ENCODE assay signal across 8 cellular contexts in the genomic region with DNA sequence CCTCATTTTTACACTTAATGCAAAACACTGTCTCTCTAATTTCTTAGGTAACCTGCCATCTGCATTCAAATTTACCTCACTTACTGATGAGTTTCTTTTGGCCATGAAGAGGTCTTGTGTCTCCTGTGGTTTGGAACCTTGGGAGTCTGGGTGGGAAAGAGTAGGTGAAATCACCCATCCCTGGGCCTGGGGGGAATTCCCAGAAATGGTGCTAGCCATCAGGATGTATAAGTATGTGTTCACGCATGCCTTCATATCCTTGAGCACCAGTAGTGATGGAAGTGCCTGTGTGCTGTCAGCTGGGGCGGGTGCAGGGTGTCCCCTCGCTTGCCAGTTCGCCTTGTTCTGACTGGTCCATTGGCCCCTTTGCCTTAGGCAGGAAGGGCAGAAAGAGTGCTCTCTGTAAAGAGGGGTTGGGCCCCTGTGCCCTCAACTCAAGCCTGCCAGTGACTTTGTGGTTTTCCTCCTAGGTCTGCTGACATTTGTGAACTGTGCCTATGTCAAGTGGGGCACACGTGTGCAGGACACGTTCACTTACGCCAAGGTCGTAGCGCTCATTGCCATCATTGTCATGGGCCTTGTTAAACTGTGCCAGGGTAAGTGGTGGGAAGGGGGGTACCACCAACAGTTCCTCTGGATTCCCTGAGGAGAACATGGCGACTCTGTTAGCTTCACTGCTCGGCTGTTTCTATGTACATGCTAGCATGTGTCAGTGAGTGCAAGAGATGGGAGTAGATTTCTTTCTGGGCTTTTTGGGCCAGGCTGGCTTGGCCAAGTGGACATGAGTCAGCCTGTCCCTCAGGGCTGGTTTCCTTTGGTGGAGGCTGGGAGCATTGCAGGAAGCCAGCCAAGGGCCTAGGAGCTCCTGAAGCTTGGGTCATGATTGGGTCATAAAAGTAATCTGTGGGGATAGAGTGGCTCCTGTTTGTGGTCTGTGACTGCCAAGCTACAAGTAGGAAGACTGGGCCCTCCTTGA. TPM values are rescaled to one million over a fixed set of nuclear protein-coding genes. Genes with fewer than 3 reads are reported as not detected.
A peak's percentile ranks its signal among the peaks of the same experiment; 100 is the strongest.
DNase-seq lines count a peak whose midpoint lies in the region; ATAC-seq and TF ChIP-seq lines count a peak whose summit lies in the region.

No MANE protein-coding gene starts in this region.

- no peak for TF ChIP-seq POLR2A in transverse colon (IDR thresholded peaks at IDR 0.05)

- H3K9me3 Mint-ChIP-seq in activated naive CD4-positive, alpha-beta T cell treated with anti-CD3 and anti-CD28 coated beads, Interleukin-2, amount 10 ng/mL, durations not matched to agents 7 days and 5 days: no peaks in the 10 kb centered on the region
- no peaks in the 10 kb centered on the region for H3K9me3 Mint-ChIP-seq in type B pancreatic cell

- no peak for TF ChIP-seq CTCF in right atrium auricular region (IDR thresholded peaks at IDR 0.05)
- no peak for TF ChIP-seq CTCF in transverse colon (IDR thresholded peaks at IDR 0.05)
- no peak for TF ChIP-seq CTCF in type B pancreatic cell (conservative IDR thresholded peaks at IDR 0.05)

- H3K27ac ChIP-seq in right atrium auricular region (peak overlapping the region; percentile 54 to 62), transverse colon (peak overlapping the region in 3 of 4 donors; percentile 3 to 26 (median 20))

- peaks cover 95% of the 10 kb centered on the region for H3K4me1 Mint-ChIP-seq in activated naive CD4-positive, alpha-beta T cell treated with anti-CD3 and anti-CD28 coated beads, Interleukin-2, amount 10 ng/mL, durations not matched to agents 7 days and 5 days
- H3K4me1 Mint-ChIP-seq in type B pancreatic cell (ENCODE audit: unreplicated experiment): peaks cover 13% of the 10 kb centered on the region

- H3K27me3 ChIP-seq in right atrium auricular region: no peaks in the 10 kb centered on the region
- no peaks in the 10 kb centered on the region for H3K27me3 ChIP-seq in transverse colon

- no peaks in the 10 kb centered on the region for H3K27me3 Mint-ChIP-seq in activated naive CD4-positive, alpha-beta T cell treated with anti-CD3 and anti-CD28 coated beads, Interleukin-2, amount 10 ng/mL, durations not matched to agents 7 days and 5 days
- no peaks in the 10 kb centered on the region for H3K27me3 Mint-ChIP-seq in type B pancreatic cell

- H3K9me3 ChIP-seq in right atrium auricular region: no peaks in the 10 kb centered on the region
- no peaks in the 10 kb centered on the region for H3K9me3 ChIP-seq in transverse colon

- no peak for TF ChIP-seq EP300 in transverse colon (IDR thresholded peaks at IDR 0.05; ENCODE audit: low read depth)

- intact Hi-C loops in transverse colon (cut with DNase I; ENCODE audit: low total_unique reads): no loop called here

- ATAC-seq in GM19324 (IDR thresholded peaks at IDR 0.05; ENCODE audit: low FRiP score, unreplicated experiment) (no peak), GM21723 (IDR thresholded peaks at IDR 0.05; ENCODE audit: unreplicated experiment) (no peak)

- CTCF ChIA-PET in activated naive CD4-positive, alpha-beta T cell treated with anti-CD3 and anti-CD28 coated beads, Interleukin-2, amount 10 ng/mL, durations not matched to agents 7 days and 5 days (lab: Charles Lee): interaction anchor here (1.0 to 4.0 kb wide), 5 partner anchors 12 to 41 kb away, joined by 3 to 58 read pairs (median 5); partner anchors contain the start of genes PRMT7, SLC7A6 and SLC7A6OS

- in situ Hi-C loops in transverse colon (cut with MboI; ENCODE audit: low pct_ligation_motif_present in 1 of 4, low pct_unique_long_range_greater_than_20kb in 1 of 4, low sequenced_read_pairs in 3 of 4): no loop called here

- H3K36me3 ChIP-seq in right atrium auricular region (peaks cover 52% of the 10 kb centered on the region), transverse colon (peaks cover 0 to 15% (median 8%) of the 10 kb centered on the region in 4 donors)

- peaks cover 0 to 76% of the 10 kb centered on the region in 2 donors for H3K4me1 ChIP-seq in right atrium auricular region
- peaks cover 7 to 61% (median 10%) of the 10 kb centered on the region in 4 donors for H3K4me1 ChIP-seq in transverse colon

- peak overlapping the region; percentile 73 for H3K4me3 Mint-ChIP-seq in activated naive CD4-positive, alpha-beta T cell treated with anti-CD3 and anti-CD28 coated beads, Interleukin-2, amount 10 ng/mL, durations not matched to agents 7 days and 5 days
- no peak overlapping the region for H3K4me3 Mint-ChIP-seq in type B pancreatic cell

- peak; percentile 30 for DNase-seq in activated CD4-positive, alpha-beta T cell treated with anti-CD3 and anti-CD28 coated beads for 4 hours
- DNase-seq in activated CD4-positive, alpha-beta T cell treated with anti-CD3 and anti-CD28 coated beads, Interleukin-2, amount 50 U/mL, for 4 hours: no peak
- peak; percentile 60 for DNase-seq in activated naive CD4-positive, alpha-beta T cell treated with anti-CD3 and anti-CD28 coated beads, Interleukin-2, amount 10 ng/mL, durations not matched to agents 7 days and 5 days
- DNase-seq in right atrium auricular region (ENCODE audit: low spot score): peak; percentile 79
- DNase-seq in transverse colon: no peak
- DNase-seq in type B pancreatic cell (ENCODE audit: extremely low spot score, unreplicated experiment): no peak

- peaks cover 75% of the 10 kb centered on the region for H3K36me3 Mint-ChIP-seq in activated naive CD4-positive, alpha-beta T cell treated with anti-CD3 and anti-CD28 coated beads, Interleukin-2, amount 10 ng/mL, durations not matched to agents 7 days and 5 days
- H3K36me3 Mint-ChIP-seq in type B pancreatic cell: peaks cover 21% of the 10 kb centered on the region

- H3K4me3 ChIP-seq in right atrium auricular region (no peak overlapping the region), transverse colon (no peak overlapping the region)

- WGBS in transverse colon (ENCODE audit: low coverage in 1 of 2), 2 donors: 87% methylated on average over 11 of the region's 11 CpGs; no CpG with 5 or more reads in 1 of the 2 donors

- H3K27ac Mint-ChIP-seq in activated naive CD4-positive, alpha-beta T cell treated with anti-CD3 and anti-CD28 coated beads, Interleukin-2, amount 10 ng/mL, durations not matched to agents 7 days and 5 days: peak overlapping the region; percentile 86
- no peak overlapping the region for H3K27ac Mint-ChIP-seq in type B pancreatic cell

RNA-seq across cellular contexts. Expression of gene SLC7A6OS, which starts 23.2 kb away (rescaled TPM):
- total RNA-seq in right atrium auricular region (1 to 10 TPM; 6.8 to 8.6 TPM), transverse colon (10 to 100 TPM in 3 of 4 donors, 1 to 10 TPM in 1; 7.8 to 49.0 (median 15.3) TPM), type B pancreatic cell (ENCODE audit: low replicate concordance) (17.3 and 21.7 TPM in 2 replicates)

RNA-seq across cellular contexts. Expression of gene SLC7A6, which starts 23.2 kb away (rescaled TPM):
- total RNA-seq in right atrium auricular region: 10 to 100 TPM; 28.9 to 51.0 TPM
- total RNA-seq in transverse colon: 100 to 1,000 TPM in 1 of 4 donors, 10 to 100 TPM in 3; 20.6 to 145 (median 31.4) TPM
- total RNA-seq in type B pancreatic cell (ENCODE audit: low replicate concordance): 41.1 and 47.3 TPM in 2 replicates

RNA-seq across cellular contexts. Expression of gene PRMT7, which starts 23.3 kb away (rescaled TPM):
- total RNA-seq in right atrium auricular region (10 to 100 TPM; 24.5 to 35.7 TPM), transverse colon (100 to 1,000 TPM in 1 of 4 donors, 10 to 100 TPM in 3; 20.6 to 115 (median 38.5) TPM), type B pancreatic cell (ENCODE audit: low replicate concordance) (39.1 and 66.9 TPM in 2 replicates)

RNA-seq across cellular contexts. Expression of gene PLA2G15, which starts 42.4 kb away (rescaled TPM):
- total RNA-seq in right atrium auricular region: 10 to 100 TPM; 28.3 to 29.1 TPM
- total RNA-seq in transverse colon: 10 to 100 TPM in 3 of 4 donors, 1 to 10 TPM in 1; 9.6 to 18.2 (median 15.0) TPM
- total RNA-seq in type B pancreatic cell (ENCODE audit: low replicate concordance): 20.1 and 22.1 TPM in 2 replicates

RNA-seq across cellular contexts. Expression of gene ESRP2, which starts 51.6 kb away (rescaled TPM):
- total RNA-seq in right atrium auricular region (1 to 10 TPM in 1 of 2 donors, under 1 TPM in 1; 0.59 to 1.2 TPM), transverse colon (10 to 100 TPM; 61.3 to 87.5 (median 77.2) TPM), type B pancreatic cell (ENCODE audit: low replicate concordance) (65.6 and 150 TPM in 2 replicates)

Comparison
In these comparisons a context has a peak if more than half of its experiments do, and no peak if none do; other contexts are left out.
1. DNase-seq: peak in activated CD4-positive, alpha-beta T cell treated with anti-CD3 and anti-CD28 coated beads for 4 hours (2 of 2), activated naive CD4-positive, alpha-beta T cell treated with anti-CD3 and anti-CD28 coated beads, Interleukin-2, amount 10 ng/mL, durations not matched to agents 7 days and 5 days (single experiment) and right atrium auricular region (single experiment); none in activated CD4-positive, alpha-beta T cell treated with anti-CD3 and anti-CD28 coated beads, Interleukin-2, amount 50 U/mL, for 4 hours (0 of 2), transverse colon (single experiment) and type B pancreatic cell (single experiment).